ENCODE assay signal across 22 cellular contexts in genomic region chr6:152605342-152605741, GRCh38. TPM values are rescaled to one million over a fixed set of nuclear protein-coding genes. Genes with fewer than 3 reads are reported as not detected.
DNase-seq lines count a peak whose midpoint lies in the region; ATAC-seq and TF ChIP-seq lines count a peak whose summit lies in the region.
"Had no signal": no experiment of that assay in that cellular context is flagged by ENCODE, and none has a peak within 500 bp of the region (broad histone marks: within the 10 kb centered on the region; RNA-seq: fewer than 3 reads in every experiment).

No MANE protein-coding gene starts in this region.

- no peaks in the 10 kb centered on the region; the same call in 1 of the 2 replicates for H3K9me1 ChIP-seq in IMR-90 (ENCODE audit: insufficient read depth, low read length)

- ATAC-seq in IMR-90 (ENCODE audit: low read depth) (no peak), HG02970 (IDR thresholded peaks at IDR 0.05; ENCODE audit: low FRiP score, unreplicated experiment) (no peak)
- ATAC-seq: gastroesophageal sphincter, HepG2, lower lobe of right lung, mucosa of descending colon, sciatic nerve had no signal

- H3K27me3 ChIP-seq in IMR-90 (ENCODE audit: control insufficient read depth, insufficient read depth, low read length) (no peaks in the 10 kb centered on the region), adipocyte (replicated peaks; ENCODE audit: control insufficient read depth, insufficient read depth, low read length) (no peaks in the 10 kb centered on the region), spleen (replicated peaks in 1 of 7) (no peaks in the 10 kb centered on the region)
- H3K27me3 ChIP-seq: dorsolateral prefrontal cortex, gastroesophageal sphincter, tibial artery had no signal

- TF ChIP-seq POLR2A in IMR-90 (IDR thresholded peaks at IDR 0.05; ENCODE audit: low read depth, low read length) (no peak), spleen (IDR thresholded peaks at IDR 0.05) (no peak)

- H2BK20ac ChIP-seq in IMR-90 (ENCODE audit: low read depth, low read length) = no peak overlapping the region

- H3K23ac ChIP-seq in IMR-90 (ENCODE audit: low read depth, low read length) = no peak overlapping the region

- CTCF ChIA-PET in IMR-90 (lab: Yijun Ruan, JAX) = interaction anchor here (1.1 kb wide), 1 partner anchor 10 kb away, joined by 3 read pairs; no protein-coding TSS in a partner anchor
- CTCF ChIA-PET in RWPE1 (lab: Yijun Ruan, JAX) = no interaction called here

- H4K91ac ChIP-seq in IMR-90 (ENCODE audit: insufficient read depth, low read depth, low read length) = no peak overlapping the region

- intact Hi-C loops in IMR-90 (cut with micrococcal nuclease) = no loop called here
- intact Hi-C loops in spleen (cut with DNase I; ENCODE audit: low total_unique reads) = no loop called here

- H3K9ac ChIP-seq in IMR-90 (ENCODE audit: low read depth, low read length) (no peak overlapping the region), adipocyte (ENCODE audit: low read length) (no peak overlapping the region)

- peak; percentile 58 for DNase-seq in IMR-90
- peak; percentile 12 for DNase-seq in adipocyte (ENCODE audit: low read depth)
- peak; percentile 58 for DNase-seq in fibroblast of peridontal ligament (ENCODE audit: extremely low read depth)
- no peak for DNase-seq in spleen
- DNase-seq in RWPE1 (ENCODE audit: low spot score) = no peak
- DNase-seq in HUDEP-2 (lab: John Stamatoyannopoulos, UW; ENCODE audit: unreplicated experiment in 76 of 76) = no peak
- DNase-seq: activated CD4-positive, alpha-beta T cell treated with anti-CD3 and anti-CD28 coated beads, Interleukin-2, amount 10 ng/mL, durations not matched to agents 7 days and 5 days; CD4-positive, alpha-beta T cell; hippocampal formation; lower lobe of right lung; mucosa of descending colon; NCI-H1048; NCI-H1694 treated with DMSO at 0.1 percent for 48 hours; RPMI8226; stimulated activated CD4-positive, alpha-beta T cell treated with anti-CD3 and anti-CD28 coated beads, Interleukin-15, amount 100 ng/mL, for 24 hours; T-helper 2 cell; tibial artery had no signal

- no peak overlapping the region for H4K8ac ChIP-seq in IMR-90 (ENCODE audit: low read depth in 2 of 2, low read length in 2 of 2)

- H2AK9ac ChIP-seq in IMR-90 (replicated peaks; ENCODE audit: low read depth, low read length, poor library complexity) = no peak overlapping the region

- no peak overlapping the region for H2AFZ ChIP-seq in IMR-90 (replicated peaks; ENCODE audit: low read length, poor library complexity)

- H3K14ac ChIP-seq in IMR-90 (replicated peaks; ENCODE audit: low read depth, low read length) = no peak overlapping the region

- no CpG with 5 or more reads among the region's 1 CpG for WGBS in IMR-90 (ENCODE audit: extremely low coverage in 2 of 2, insufficient read length in 1 of 2), 2 experiments
- 43 to 68% (median 50%) methylated on average over 1 of the region's 1 CpG for WGBS in spleen, 5 donors

- H3K27ac ChIP-seq in IMR-90 (ENCODE audit: insufficient read depth, low read length) (no peak overlapping the region), spleen (peak overlapping the region in 5 of 8 donors; percentile 5 to 46 (median 16)), RWPE1 (no peak overlapping the region)
- H3K27ac ChIP-seq: gastroesophageal sphincter, lower lobe of right lung, tibial artery had no signal

- POLR2A ChIA-PET in IMR-90 (lab: Charles Lee; ENCODE audit: unreplicated experiment) = no interaction called here
- POLR2A ChIA-PET in RWPE1 (lab: Yijun Ruan, JAX; ENCODE audit: low non-redundant PET) = no interaction called here

- no peak overlapping the region for H3K4me2 ChIP-seq in IMR-90 (ENCODE audit: low read depth, low read length)

- H2AK5ac ChIP-seq in IMR-90 (ENCODE audit: low read depth, low read length) = no peak overlapping the region

- H4K5ac ChIP-seq in IMR-90 (ENCODE audit: low read depth, low read length) = no peak overlapping the region

- H3K4ac ChIP-seq in IMR-90 (ENCODE audit: low read depth, low read length) = no peak overlapping the region

- BruUV-seq in IMR-90 (replicated peaks; lab: Mats Ljungman, UMichigan) = no TSS peak

- H3K56ac ChIP-seq in IMR-90 (ENCODE audit: extremely low read depth, insufficient read depth, low read length) = no peak overlapping the region

- no peaks in the 10 kb centered on the region for H3K36me3 ChIP-seq in IMR-90 (ENCODE audit: control insufficient read depth, insufficient read depth, low read length)
- no peaks in the 10 kb centered on the region for H3K36me3 ChIP-seq in adipocyte (ENCODE audit: control insufficient read depth, insufficient read depth, low read length, severe bottlenecking)
- H3K36me3 ChIP-seq in spleen = no peaks in the 10 kb centered on the region
- H3K36me3 ChIP-seq: gastroesophageal sphincter, lower lobe of right lung, tibial artery had no signal

- no peak overlapping the region for H2BK15ac ChIP-seq in IMR-90 (ENCODE audit: low read depth, low read length)

- H3K9me3 ChIP-seq in IMR-90 (ENCODE audit: control insufficient read depth, insufficient read depth, low read length) = no peaks in the 10 kb centered on the region
- no peaks in the 10 kb centered on the region for H3K9me3 ChIP-seq in adipocyte (ENCODE audit: control insufficient read depth, low read length)
- no peaks in the 10 kb centered on the region for H3K9me3 ChIP-seq in spleen
- H3K9me3 ChIP-seq: gastroesophageal sphincter, lower lobe of right lung, mucosa of descending colon, tibial artery had no signal

- H2BK120ac ChIP-seq in IMR-90 (ENCODE audit: low read depth, low read length) = no peak overlapping the region

- TF ChIP-seq CTCF in IMR-90 (conservative IDR thresholded peaks at IDR 0.05; ENCODE audit: low read depth, low read length) (no peak), spleen (IDR thresholded peaks at IDR 0.05 in 8 of 11, conservative IDR thresholded peaks at IDR 0.05 in 3 of 11) (no peak), RWPE1 (conservative IDR thresholded peaks at IDR 0.05; ENCODE audit: low read depth) (no peak)

- H3K4me3 ChIP-seq in IMR-90 (ENCODE audit: insufficient read depth, low read depth, low read length) = no peak overlapping the region
- no peak overlapping the region for H3K4me3 ChIP-seq in adipocyte (ENCODE audit: low read length)
- no peak overlapping the region for H3K4me3 ChIP-seq in spleen
- H3K4me3 ChIP-seq: dorsolateral prefrontal cortex, gastroesophageal sphincter, lower lobe of right lung, mucosa of descending colon, tibial artery had no signal

- H3K4me1 ChIP-seq in IMR-90 (ENCODE audit: control insufficient read depth, insufficient read depth, low read length) = no peaks in the 10 kb centered on the region
- no peaks in the 10 kb centered on the region for H3K4me1 ChIP-seq in adipocyte (ENCODE audit: control insufficient read depth, insufficient read depth, low read length)
- peaks cover 0 to 26% (median 2%) of the 10 kb centered on the region in 6 donors for H3K4me1 ChIP-seq in spleen
- H3K4me1 ChIP-seq: lower lobe of right lung, tibial artery had no signal

- no peak overlapping the region for H3K18ac ChIP-seq in IMR-90 (ENCODE audit: low read depth, low read length)

- in situ Hi-C loops in IMR-90 (cut with MboI; ENCODE audit: low sequenced_read_pairs) = no loop called here

- H2BK5ac ChIP-seq in IMR-90 (ENCODE audit: low read depth, low read length, poor library complexity, severe bottlenecking) = no peak overlapping the region

- dilution Hi-C loops in IMR-90 (cut with HindIII; ENCODE audit: low sequenced_read_pairs, unreplicated experiment) = no loop called here

- no peak for TF ChIP-seq RAD21 in IMR-90 (IDR thresholded peaks at IDR 0.05; ENCODE audit: low read length)

- peaks cover 4 to 16% of the 10 kb centered on the region in 2 experiments; a peak in 3 of 4 replicates for H3K79me1 ChIP-seq in IMR-90 (ENCODE audit: low read depth in 1 of 2, low read length in 2 of 2)

- no peaks in the 10 kb centered on the region for H4K20me1 ChIP-seq in IMR-90 (ENCODE audit: insufficient read depth, low read length)

TF ChIP-seq in IMR-90, 13 proteins besides CTCF, POLR2A, EP300 and RAD21:
- TF ChIP-seq, protein P1, sequence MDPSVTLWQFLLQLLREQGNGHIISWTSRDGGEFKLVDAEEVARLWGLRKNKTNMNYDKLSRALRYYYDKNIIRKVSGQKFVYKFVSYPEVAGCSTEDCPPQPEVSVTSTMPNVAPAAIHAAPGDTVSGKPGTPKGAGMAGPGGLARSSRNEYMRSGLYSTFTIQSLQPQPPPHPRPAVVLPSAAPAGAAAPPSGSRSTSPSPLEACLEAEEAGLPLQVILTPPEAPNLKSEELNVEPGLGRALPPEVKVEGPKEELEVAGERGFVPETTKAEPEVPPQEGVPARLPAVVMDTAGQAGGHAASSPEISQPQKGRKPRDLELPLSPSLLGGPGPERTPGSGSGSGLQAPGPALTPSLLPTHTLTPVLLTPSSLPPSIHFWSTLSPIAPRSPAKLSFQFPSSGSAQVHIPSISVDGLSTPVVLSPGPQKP (IDR thresholded peaks at IDR 0.05; ENCODE audit: borderline replicate concordance, low read depth, low read length) = no peak
- TF ChIP-seq NFE2L2 (IDR thresholded peaks at IDR 0.05; ENCODE audit: low read depth, low read length) = no peak
- no peak for TF ChIP-seq BHLHE40 (IDR thresholded peaks at IDR 0.05; ENCODE audit: low read depth, low read length)

RNA-seq across cellular contexts. Expression of gene SYNE1, which starts 31.8 kb away (rescaled TPM):
- total RNA-seq in IMR-90 (2012; rRNA removed) = 159 and 163 TPM in 2 replicates
- polyA plus RNA-seq in IMR-90 (2012; rRNA removed) = 29.1 and 34.1 TPM in 2 replicates
- polyA plus RNA-seq in IMR-90 (2012; cell fraction: cytosol; rRNA removed) = 16.0 and 16.3 TPM in 2 replicates
- 41.5 and 62.7 TPM in 2 replicates for polyA plus RNA-seq in IMR-90 (2012; cell fraction: nucleus; rRNA removed; ENCODE audit: low replicate concordance)
- 100 to 1,000 TPM; 171 to 336 (median 316) TPM for total RNA-seq in spleen
- 10 to 100 TPM; 27.8 to 48.4 (median 35.7) TPM for polyA plus RNA-seq in spleen

Comparison
In these comparisons a context has a peak if more than half of its experiments do, and no peak if none do; other contexts are left out.
1. DNase-seq: peak in IMR-90 (single experiment), adipocyte (single experiment) and fibroblast of peridontal ligament (single experiment); none in spleen (single experiment), RWPE1 (single experiment) and HUDEP-2 (0 of 76).
2. H3K27ac ChIP-seq: peak in spleen (5 of 8); none in IMR-90 (single experiment) and RWPE1 (single experiment).